24 cellular contexts compared by ENCODE assay signal in genomic region chr12:1246637-1247036, GRCh38.
A peak's percentile ranks its signal among the peaks of the same experiment; 100 is the strongest.
DNase-seq lines count a peak whose midpoint lies in the region; ATAC-seq and TF ChIP-seq lines count a peak whose summit lies in the region.
"Had no signal": no experiment of that assay in that cellular context is flagged by ENCODE, and none has a peak within 500 bp of the region (broad histone marks: within the 10 kb centered on the region; RNA-seq: fewer than 3 reads in every experiment).

No MANE protein-coding gene starts in this region.

- peak overlapping the region; percentile 8 for H3K27ac Mint-ChIP-seq in activated naive CD8-positive, alpha-beta T cell treated with anti-CD3 and anti-CD28 coated beads for 36 hours
- H3K27ac Mint-ChIP-seq in activated naive CD8-positive, alpha-beta T cell treated with anti-CD3 and anti-CD28 coated beads, Interleukin-2, amount 50 U/mL, for 24 hours = no peak overlapping the region
- H3K27ac Mint-ChIP-seq in WTC11 = peak overlapping the region; percentile 1; the same call in 1 of the 2 replicates
- H3K27ac Mint-ChIP-seq: activated naive CD4-positive, alpha-beta T cell treated with anti-CD3 and anti-CD28 coated beads, Interleukin-2, amount 50 U/mL, for 72 hours; activated T-helper 2 cell treated with anti-CD3 and anti-CD28 coated beads, Interferon-gamma antibody, Interleukin-2, Interleukin-4, amounts not matched to agents 10 μg/mL and 5 μg/mL and 100 μg/mL, durations not matched to agents 14 hours and 24 hours and 36 hours; H9 had no signal

- DNase-seq in activated naive CD8-positive, alpha-beta T cell treated with anti-CD3 and anti-CD28 coated beads for 36 hours = no peak
- no peak for DNase-seq in activated naive CD8-positive, alpha-beta T cell treated with anti-CD3 and anti-CD28 coated beads, Interleukin-2, amount 50 U/mL, for 24 hours
- DNase-seq in WTC11 (ENCODE audit: low spot score) (no peak), fibroblast of peridontal ligament (ENCODE audit: extremely low read depth) (peak; percentile 57), DMS53 treated with DMSO at 0.1 percent for 48 hours (lab: John Stamatoyannopoulos, UW; ENCODE audit: unreplicated experiment) (no peak), NCI-H1694 treated with DMSO at 0.1 percent for 48 hours (lab: John Stamatoyannopoulos, UW) (no peak), activated T-cell treated with anti-CD3 and anti-CD28 coated beads for 4 hours (no peak), RKO (ENCODE audit: low spot score) (no peak)
- DNase-seq: body of pancreas; cerebellar nuclear complex; DMS79 treated with DMSO at 0.1 percent for 48 hours; effector CD4-positive, alpha-beta T cell; glutamatergic neuron; H9; NCI-H1092 treated with DMSO at 0.1 percent for 48 hours; NCI-H2029; NCI-H69; posterior cingulate gyrus; sigmoid colon; stomach; T-helper 9 cell; tibial artery had no signal

- no peaks in the 10 kb centered on the region for H3K9me3 Mint-ChIP-seq in activated naive CD8-positive, alpha-beta T cell treated with anti-CD3 and anti-CD28 coated beads for 36 hours
- H3K9me3 Mint-ChIP-seq in activated naive CD8-positive, alpha-beta T cell treated with anti-CD3 and anti-CD28 coated beads, Interleukin-2, amount 50 U/mL, for 24 hours = no peaks in the 10 kb centered on the region
- H3K9me3 Mint-ChIP-seq in WTC11 = no peaks in the 10 kb centered on the region
- H3K9me3 Mint-ChIP-seq: activated naive CD4-positive, alpha-beta T cell treated with anti-CD3 and anti-CD28 coated beads, Interleukin-2, amount 50 U/mL, for 72 hours; activated T-helper 2 cell treated with anti-CD3 and anti-CD28 coated beads, Interferon-gamma antibody, Interleukin-2, Interleukin-4, amounts not matched to agents 10 μg/mL and 5 μg/mL and 100 μg/mL, durations not matched to agents 14 hours and 24 hours and 36 hours; H9 had no signal

- POLR2A ChIA-PET in WTC11 (lab: Charles Lee) = interaction anchor here (0.6 kb wide), 1 partner anchor 38 kb away, joined by 3 read pairs; no protein-coding TSS in a partner anchor

- H3K36me3 Mint-ChIP-seq in activated naive CD8-positive, alpha-beta T cell treated with anti-CD3 and anti-CD28 coated beads for 36 hours = no peaks in the 10 kb centered on the region
- no peaks in the 10 kb centered on the region for H3K36me3 Mint-ChIP-seq in activated naive CD8-positive, alpha-beta T cell treated with anti-CD3 and anti-CD28 coated beads, Interleukin-2, amount 50 U/mL, for 24 hours (ENCODE audit: low read depth)
- no peaks in the 10 kb centered on the region for H3K36me3 Mint-ChIP-seq in WTC11
- H3K36me3 Mint-ChIP-seq: activated naive CD4-positive, alpha-beta T cell treated with anti-CD3 and anti-CD28 coated beads, Interleukin-2, amount 50 U/mL, for 72 hours had no signal

- ATAC-seq in activated naive CD8-positive, alpha-beta T cell treated with anti-CD3 and anti-CD28 coated beads, Interleukin-2, amount 50 U/mL, for 24 hours = no peak
- no peak for ATAC-seq in WTC11
- ATAC-seq: activated naive CD4-positive, alpha-beta T cell treated with anti-CD3 and anti-CD28 coated beads, Interleukin-2, amount 50 U/mL, for 72 hours; body of pancreas had no signal

- no peak overlapping the region for H3K4me3 Mint-ChIP-seq in activated naive CD8-positive, alpha-beta T cell treated with anti-CD3 and anti-CD28 coated beads for 36 hours
- no peak overlapping the region for H3K4me3 Mint-ChIP-seq in activated naive CD8-positive, alpha-beta T cell treated with anti-CD3 and anti-CD28 coated beads, Interleukin-2, amount 50 U/mL, for 24 hours
- H3K4me3 Mint-ChIP-seq in WTC11 = no peak overlapping the region
- H3K4me3 Mint-ChIP-seq: H9 had no signal

- CTCF ChIA-PET in WTC11 (lab: Charles Lee) = no interaction called here

- no peak for TF ChIP-seq CTCF in WTC11 (IDR thresholded peaks at IDR 0.05)

- no peaks in the 10 kb centered on the region for H3K4me1 Mint-ChIP-seq in activated naive CD8-positive, alpha-beta T cell treated with anti-CD3 and anti-CD28 coated beads for 36 hours
- H3K4me1 Mint-ChIP-seq in activated naive CD8-positive, alpha-beta T cell treated with anti-CD3 and anti-CD28 coated beads, Interleukin-2, amount 50 U/mL, for 24 hours = no peaks in the 10 kb centered on the region
- peaks cover 27% of the 10 kb centered on the region for H3K4me1 Mint-ChIP-seq in WTC11

- no peaks in the 10 kb centered on the region for H3K27me3 Mint-ChIP-seq in activated naive CD8-positive, alpha-beta T cell treated with anti-CD3 and anti-CD28 coated beads for 36 hours
- H3K27me3 Mint-ChIP-seq in activated naive CD8-positive, alpha-beta T cell treated with anti-CD3 and anti-CD28 coated beads, Interleukin-2, amount 50 U/mL, for 24 hours = no peaks in the 10 kb centered on the region
- H3K27me3 Mint-ChIP-seq in WTC11 (ENCODE audit: low read depth) = no peaks in the 10 kb centered on the region

TF ChIP-seq in WTC11, 78 proteins besides CTCF, POLR2A, EP300 and RAD21 (continues in another document):
- TF ChIP-seq NFYB (CRISPR knock-in tag; conservative IDR thresholded peaks at IDR 0.05; ENCODE audit: low read depth) (no peak), AR (CRISPR knock-in tag; IDR thresholded peaks at IDR 0.05) (no peak), MYBL2 (CRISPR knock-in tag; IDR thresholded peaks at IDR 0.05) (no peak), MXD4 (CRISPR knock-in tag; IDR thresholded peaks at IDR 0.05; ENCODE audit: borderline replicate concordance) (no peak), SOX15 (CRISPR knock-in tag; IDR thresholded peaks at IDR 0.05) (no peak), ZNF416 (CRISPR knock-in tag; IDR thresholded peaks at IDR 0.05) (no peak), STAT6 (CRISPR knock-in tag; conservative IDR thresholded peaks at IDR 0.05; ENCODE audit: low read depth) (no peak), ZMAT4 (CRISPR knock-in tag; IDR thresholded peaks at IDR 0.05) (no peak), ZNF219 (CRISPR knock-in tag; IDR thresholded peaks at IDR 0.05; ENCODE audit: borderline replicate concordance) (no peak), CREM (CRISPR knock-in tag; IDR thresholded peaks at IDR 0.05) (no peak), ZBTB21 (CRISPR knock-in tag; IDR thresholded peaks at IDR 0.05; ENCODE audit: borderline replicate concordance) (no peak)
